11 cellular contexts compared by ENCODE assay signal in genomic region chr17:78899361-78900260, GRCh38. TPM values are rescaled to one million over a fixed set of nuclear protein-coding genes. Genes with fewer than 3 reads are reported as not detected.
DNase-seq lines count a peak whose midpoint lies in the region; ATAC-seq, FAIRE-seq and TF ChIP-seq lines count a peak whose summit lies in the region.
"Had no signal": no experiment of that assay in that cellular context is flagged by ENCODE, and none has a peak within 500 bp of the region (broad histone marks: within the 10 kb centered on the region; RNA-seq: fewer than 3 reads in every experiment).

No MANE protein-coding gene starts in this region.

- H4K20me1 ChIP-seq in HCT116 (ENCODE audit: insufficient read depth) (no peaks in the 10 kb centered on the region), H1 (replicated peaks in 1 of 2; ENCODE audit: control insufficient read depth in 1 of 2, insufficient read depth in 2 of 2, low read length in 2 of 2) (peaks cover 10 to 19% of the 10 kb centered on the region in 2 experiments), HepG2 (ENCODE audit: insufficient read depth, low read length) (no peaks in the 10 kb centered on the region)

- H3K4me2 ChIP-seq in HCT116 (ENCODE audit: low read length) (0 out of 2 replicates have a peak overlapping the region, but pooled peaks have one; percentile 10), H1 (ENCODE audit: insufficient read depth in 1 of 2, low read depth in 2 of 2, low read length in 2 of 2) (peak overlapping the region; percentile 9 to 50; a peak in 3 of 4 replicates), HepG2 (ENCODE audit: low read depth, low read length) (no peak overlapping the region)

- H2BK120ac ChIP-seq in H1 (replicated peaks; ENCODE audit: low read depth, low read length) = no peak overlapping the region

- TF ChIP-seq EP300 in H1 (IDR thresholded peaks at IDR 0.05; ENCODE audit: borderline replicate concordance in 1 of 2, low read depth in 2 of 2, low read length in 2 of 2) (no peak), sigmoid colon (IDR thresholded peaks at IDR 0.05) (no peak), HepG2 (IDR thresholded peaks at IDR 0.05; ENCODE audit: low read depth in 2 of 2, low read length in 2 of 2) (no peak), HepG2 (CRISPR knock-in tag; IDR thresholded peaks at IDR 0.05; ENCODE audit: borderline replicate concordance) (no peak)

- H3K14ac ChIP-seq in H1 (ENCODE audit: insufficient read length) = no peak overlapping the region

- no peaks in the 10 kb centered on the region for H3K23me2 ChIP-seq in H1 (ENCODE audit: low read depth, low read length)

- H4K8ac ChIP-seq in H1 (ENCODE audit: extremely low read depth, insufficient read depth, low read length) = peak overlapping the region; percentile 37; the same call in 1 of the 2 replicates

- no peak for FAIRE-seq in H1 (lab: Jason Lieb, UNC)
- FAIRE-seq in HepG2 (lab: Jason Lieb, UNC) = no peak

- H2BK15ac ChIP-seq in H1 (ENCODE audit: low read length) = no peak overlapping the region

- CTCF ChIA-PET in HCT116 (lab: Charles Lee) = interaction anchor here (1.9 to 2.1 kb wide), 2 partner anchors 13 to 34 kb away, joined by 5 to 9 read pairs; no protein-coding TSS in a partner anchor
- CTCF ChIA-PET in H1 (lab: Charles Lee; ENCODE audit: partially characterized antibody) = interaction anchor here (0.7 to 3.3 kb wide), 9 partner anchors 9 to 146 kb away, joined by 3 to 11 read pairs (median 4); partner anchors contain the start of gene LGALS3BP
- CTCF ChIA-PET in HepG2 (lab: Yijun Ruan, JAX; ENCODE audit: low intra/inter-chr PET ratio, low total read pairs) = no interaction called here

- in situ Hi-C loops in HepG2 (cut with HindIII; ENCODE audit: extremely low pct_ligation_motif_present, low pct_unique_long_range_greater_than_20kb) = no loop called here

- H3K4me1 ChIP-seq in HCT116 (ENCODE audit: control insufficient read depth in 1 of 2, insufficient read depth in 2 of 2, low read length in 2 of 2) (peaks cover 0 to 11% of the 10 kb centered on the region in 2 experiments; a peak in 2 of 4 replicates), H1 (replicated peaks in 1 of 4; ENCODE audit: control insufficient read depth in 3 of 4, insufficient read depth in 4 of 4, low read length in 3 of 4) (peaks cover 4 to 33% (median 18%) of the 10 kb centered on the region in 4 experiments), sigmoid colon (peaks cover 0 to 92% (median 79%) of the 10 kb centered on the region in 4 donors), HepG2 (ENCODE audit: insufficient read depth, low read length) (peaks cover 11% of the 10 kb centered on the region)

- H3K36me3 ChIP-seq in HCT116 (ENCODE audit: control insufficient read depth in 1 of 2, insufficient read depth in 2 of 2, low read length in 2 of 2) (no peaks in the 10 kb centered on the region), H1 (ENCODE audit: control insufficient read depth in 2 of 4, insufficient read depth in 4 of 4, low read length in 3 of 4) (peaks cover 0 to 3% (median 1%) of the 10 kb centered on the region in 4 experiments; a peak in 2 of 8 replicates), sigmoid colon (peaks cover 0 to 17% (median 10%) of the 10 kb centered on the region in 4 donors), HepG2 (replicated peaks in 1 of 2; ENCODE audit: control insufficient read depth in 1 of 2, insufficient read depth in 2 of 2, low read length in 2 of 2) (no peaks in the 10 kb centered on the region; a peak in 3 of 5 replicates)

- WGBS in H1 (ENCODE audit: extremely low coverage in 1 of 2, insufficient coverage in 1 of 2, insufficient read length in 1 of 2, insufficient replicate concordance in 2 of 2, low coverage in 1 of 2, low lambda C conversion rate in 2 of 2, missing lambda C conversion rate in 1 of 2), 2 experiments = 27% methylated on average over 18 of the region's 18 CpGs; no CpG with 5 or more reads in 1 of the 2 experiments
- WGBS in sigmoid colon, 2 donors = 73 to 77% methylated on average over 18 of the region's 18 CpGs
- 86% methylated on average over 13 of the region's 18 CpGs for WGBS in HepG2 (ENCODE audit: low lambda C conversion rate)

- H3K27ac ChIP-seq in HCT116 (ENCODE audit: low read depth, low read length) = no peak overlapping the region
- H3K27ac ChIP-seq in H1 (ENCODE audit: low read depth, low read length) = 0 out of 2 replicates have a peak overlapping the region, but pooled peaks have one; percentile 37
- peak overlapping the region; percentile 5 to 76 (median 36) for H3K27ac ChIP-seq in sigmoid colon
- H3K27ac ChIP-seq in HepG2 (ENCODE audit: extremely low read length, insufficient read depth, low read length) = no peak overlapping the region
- H3K27ac ChIP-seq: brain microvascular endothelial cell had no signal

- no peak overlapping the region for H3K23ac ChIP-seq in H1 (ENCODE audit: insufficient read length)

- H3K79me2 ChIP-seq in HCT116 (ENCODE audit: insufficient read depth, low read length) (peaks cover 6% of the 10 kb centered on the region; the same call in 1 of the 2 replicates), H1 (ENCODE audit: control insufficient read depth in 1 of 2, insufficient read depth in 2 of 2, low read length in 2 of 2) (peaks cover 0 to 29% of the 10 kb centered on the region in 2 experiments; a peak in 2 of 4 replicates), HepG2 (ENCODE audit: insufficient read depth, low read length) (no peaks in the 10 kb centered on the region)

- H3K56ac ChIP-seq in H1 (replicated peaks; ENCODE audit: insufficient read length, low read depth, low read length) = no peak overlapping the region

- TF ChIP-seq CTCF in HCT116 (IDR thresholded peaks at IDR 0.05 in 2 of 3, conservative IDR thresholded peaks at IDR 0.05 in 1 of 3; ENCODE audit: borderline replicate concordance in 1 of 3, insufficient read depth in 1 of 3, low read depth in 2 of 3, low read length in 2 of 3) (no peak), H1 (IDR thresholded peaks at IDR 0.05; ENCODE audit: control extremely low read depth in 1 of 3, insufficient read depth in 1 of 3, low read depth in 1 of 3, low read length in 3 of 3) (no peak), sigmoid colon (IDR thresholded peaks at IDR 0.05) (no peak), HepG2 (CRISPR knock-in tag; IDR thresholded peaks at IDR 0.05) (no peak)

- no peak overlapping the region for H3K9ac ChIP-seq in HCT116 (ENCODE audit: low read length)
- H3K9ac ChIP-seq in H1 (replicated peaks in 1 of 4; ENCODE audit: extremely low read depth in 1 of 4, low read depth in 3 of 4, low read length in 3 of 4) = peak overlapping the region in 3 of 4 experiments; percentile 19 to 42 (median 36); a peak in 3 of 7 replicates
- no peak overlapping the region for H3K9ac ChIP-seq in HepG2 (ENCODE audit: insufficient read depth, low read depth, low read length)

- ATAC-seq in HCT116 (peak; percentile 46; the same call in 1 of the 2 replicates), HepG2 (no peak)

- no peak for TF ChIP-seq RAD21 in HCT116 (IDR thresholded peaks at IDR 0.05; ENCODE audit: low read depth)
- no peak for TF ChIP-seq RAD21 in H1 (IDR thresholded peaks at IDR 0.05 in 1 of 2, conservative IDR thresholded peaks at IDR 0.05 in 1 of 2; ENCODE audit: low read depth in 2 of 2, low read length in 2 of 2)
- TF ChIP-seq RAD21 in HepG2 (CRISPR knock-in tag; IDR thresholded peaks at IDR 0.05) = no peak

- POLR2A ChIA-PET in HCT116 (lab: Charles Lee) = interaction anchor here (1.6 kb wide), 1 partner anchor 9 kb away, joined by 4 read pairs; no protein-coding TSS in a partner anchor
- POLR2A ChIA-PET in H1 (lab: Charles Lee; ENCODE audit: partially characterized antibody) = interaction anchor here (0.8 to 2.9 kb wide), 5 partner anchors 18 to 81 kb away, joined by 3 to 12 read pairs (median 4); partner anchors contain the start of gene TIMP2
- POLR2A ChIA-PET in HepG2 (lab: Yijun Ruan, JAX) = no interaction called here

- RAD21 ChIA-PET in HCT116 (lab: Charles Lee; ENCODE audit: low non-redundant PET in 1 of 2, low total read pairs in 2 of 2, uncharacterized antibody in 2 of 2, unreplicated experiment in 2 of 2) = no interaction called here

- no peak overlapping the region for H2BK5ac ChIP-seq in H1 (ENCODE audit: low read depth, low read length)

- H4K91ac ChIP-seq in H1 (replicated peaks; ENCODE audit: insufficient read length, low read length) = peak overlapping the region; percentile 25

- DNase-seq in HCT116 (ENCODE audit: low read depth, low spot score) (no peak), H1 (ENCODE audit: low read depth in 1 of 2, low spot score in 2 of 2) (peak in 1 of 2 experiments; percentile 74), islet precursor cell (peak; percentile 96), sigmoid colon (no peak), 8988T (no peak), RKO (ENCODE audit: low spot score) (no peak), HepG2 (ENCODE audit: low spot score) (no peak)
- DNase-seq in effector CD8-positive, alpha-beta T cell (lab: John Stamatoyannopoulos, UW) = no peak
- DNase-seq: brain microvascular endothelial cell, NCI-H2029, retina had no signal

- H2BK12ac ChIP-seq in H1 (ENCODE audit: low read depth, low read length) = 0 out of 2 replicates have a peak overlapping the region, but pooled peaks have one; percentile 50

- TF ChIP-seq POLR2A in HCT116 (IDR thresholded peaks at IDR 0.05; ENCODE audit: borderline replicate concordance, extremely low read depth, insufficient read depth, insufficient read length) (no peak), H1 (IDR thresholded peaks at IDR 0.05; ENCODE audit: control extremely low read depth in 1 of 2, low read depth in 2 of 2, low read length in 2 of 2) (no peak), sigmoid colon (IDR thresholded peaks at IDR 0.05) (no peak), HepG2 (IDR thresholded peaks at IDR 0.05; ENCODE audit: insufficient read depth in 1 of 2, low read depth in 2 of 2, low read length in 2 of 2) (no peak)

- no peak overlapping the region for H2AK5ac ChIP-seq in H1 (ENCODE audit: low read depth, low read length)

- peak overlapping the region; percentile 59 for H4K5ac ChIP-seq in H1 (ENCODE audit: insufficient read length, low read depth, low read length)

- H3K27me3 ChIP-seq in HCT116 (ENCODE audit: insufficient read depth, low read length) (no peaks in the 10 kb centered on the region), H1 (replicated peaks in 1 of 4; ENCODE audit: control insufficient read depth in 3 of 4, extremely low read depth in 1 of 4, insufficient read depth in 3 of 4, low read length in 3 of 4) (no peaks in the 10 kb centered on the region), sigmoid colon (no peaks in the 10 kb centered on the region), HepG2 (ENCODE audit: control insufficient read depth in 1 of 2, insufficient read depth in 2 of 2, low read length in 2 of 2) (no peaks in the 10 kb centered on the region)
- H3K27me3 ChIP-seq: brain microvascular endothelial cell had no signal

- BruUV-seq in HCT116 (replicated peaks; lab: Mats Ljungman, UMichigan) (no TSS peak), HepG2 (replicated peaks; lab: Mats Ljungman, UMichigan) (no TSS peak)

- intact Hi-C loops in HCT116 (cut with micrococcal nuclease) = no loop called here
- intact Hi-C loops in sigmoid colon (cut with DNase I) = no loop called here
- intact Hi-C loops in HepG2 (cut with micrococcal nuclease; ENCODE audit: unreplicated experiment) = no loop called here

- H3K9me3 ChIP-seq in HCT116 (ENCODE audit: control insufficient read depth in 1 of 2, insufficient read depth in 1 of 2, low read depth in 1 of 2, low read length in 2 of 2) = no peaks in the 10 kb centered on the region
- H3K9me3 ChIP-seq in H1 (ENCODE audit: insufficient read depth in 2 of 2, low read depth in 1 of 2, low read length in 1 of 2) = no peaks in the 10 kb centered on the region
- no peaks in the 10 kb centered on the region for H3K9me3 ChIP-seq in sigmoid colon
- H3K9me3 ChIP-seq in HepG2 (ENCODE audit: low read length) = no peaks in the 10 kb centered on the region

- peak overlapping the region; percentile 32; the same call in 1 of the 2 replicates for H3K18ac ChIP-seq in H1 (ENCODE audit: extremely low read depth, low read length)

- no peak overlapping the region for H3K4me3 ChIP-seq in HCT116 (replicated peaks in 1 of 2; ENCODE audit: low read depth in 1 of 2, low read length in 2 of 2)
- H3K4me3 ChIP-seq in H1 (ENCODE audit: extremely low read depth in 1 of 4, insufficient read depth in 2 of 4, low read depth in 3 of 4, low read length in 4 of 4) = 0 out of 8 replicates have a peak overlapping the region, but pooled peaks of 1 of the 4 experiments have one; percentile 8
- no peak overlapping the region for H3K4me3 ChIP-seq in sigmoid colon
- H3K4me3 ChIP-seq in HepG2 (replicated peaks in 1 of 3; ENCODE audit: insufficient read depth in 1 of 3, low read depth in 2 of 3, low read length in 3 of 3) = no peak overlapping the region

- no peak overlapping the region for H2AFZ ChIP-seq in HCT116 (ENCODE audit: low read depth, low read length, poor library complexity, severe bottlenecking)
- H2AFZ ChIP-seq in H1 (ENCODE audit: low read length) = no peak overlapping the region
- no peak overlapping the region for H2AFZ ChIP-seq in HepG2 (ENCODE audit: low read length)

- no peaks in the 10 kb centered on the region for H3K9me2 ChIP-seq in HCT116 (ENCODE audit: insufficient read depth)

- no peak overlapping the region for H2BK20ac ChIP-seq in H1 (ENCODE audit: low read length)

- H3K4ac ChIP-seq in H1 (replicated peaks; ENCODE audit: insufficient read length, low read depth, low read length) = no peak overlapping the region

- H3K79me1 ChIP-seq in H1 (ENCODE audit: low read depth, low read length) = peaks cover 9% of the 10 kb centered on the region

RNA-seq across cellular contexts. Expression of gene CEP295NL, which starts 3.4 kb away (rescaled TPM):
- 1.9 TPM for total RNA-seq in HCT116 (2021; ENCODE audit: unreplicated experiment)
- polyA plus RNA-seq in HCT116 (2012) = 0.13 and 0.22 TPM in 2 replicates
- total RNA-seq in H1 (2021; fragmentation: NEBNext Ultra II Directional; extraction: Animal tissue kit (Norgen Biotek cat#: 25700)) = 1.4 and 2.0 TPM in 2 replicates
- 0.05 and 0.06 TPM in 2 replicates for polyA plus RNA-seq in H1 (2011; rRNA removed)
- 0.04 TPM for polyA plus RNA-seq in H1 (2011; cell fraction: cytosol; rRNA removed)
- 0.29 TPM for polyA plus RNA-seq in H1 (2011; cell fraction: nucleus; rRNA removed)
- 0.28 to 0.64 TPM (median 0.46 TPM) in 4 replicates for polyA plus RNA-seq in H1 (2012, experiment 1 of 2)
- 0.10 TPM for polyA plus RNA-seq in H1 (2012, experiment 2 of 2)
- 0.14 TPM for polyA plus RNA-seq in H1 (2013, experiment 1 of 2)
- polyA plus RNA-seq in H1 (2013, experiment 2 of 2) = 0.07 TPM
- polyA minus RNA-seq in H1 (2011; rRNA and poly(A)+ RNA removed) = 0.41 and 0.82 TPM in 2 replicates
- polyA minus RNA-seq in H1 (2011; cell fraction: cytosol; rRNA and poly(A)+ RNA removed) = 0.51 TPM
- 1.1 TPM for polyA minus RNA-seq in H1 (2011; cell fraction: nucleus; rRNA and poly(A)+ RNA removed)
- total RNA-seq in sigmoid colon = 10 to 100 TPM in 1 of 4 donors, 1 to 10 TPM in 3; 1.3 to 13.8 (median 2.3) TPM
- under 1 TPM in 1 of 3 donors, not detected in 2; 0.89 TPM for polyA plus RNA-seq in sigmoid colon
- not detected in 2 replicates for total RNA-seq in HepG2 (2016; rRNA removed; fragmentation: Illumina TruSeq; extraction: Trizol)
- not detected in 2 replicates for total RNA-seq in HepG2 (2016; cell fraction: cytosol; rRNA removed; fragmentation: Illumina TruSeq; extraction: Trizol; ENCODE audit: low read depth)
- total RNA-seq in HepG2 (2016; cell fraction: insoluble cytoplasmic fraction; rRNA removed; fragmentation: Illumina TruSeq; extraction: Trizol) = 0.06 TPM in 1 of 2 replicates, not detected in the other
- total RNA-seq in HepG2 (2016; cell fraction: membrane; rRNA removed; fragmentation: Illumina TruSeq; extraction: Trizol) = not detected in 2 replicates
- not detected in 2 replicates for total RNA-seq in HepG2 (2016; cell fraction: nucleus; rRNA removed; fragmentation: Illumina TruSeq; extraction: Trizol)
- not detected in 2 replicates for polyA plus RNA-seq in HepG2 (2011; rRNA removed)
- not detected in 2 replicates for polyA plus RNA-seq in HepG2 (2011; cell fraction: cytosol; rRNA removed)
- polyA plus RNA-seq in HepG2 (2011; cell fraction: nucleus; rRNA removed) = 0.14 and 0.31 TPM in 2 replicates
- polyA plus RNA-seq in HepG2 (2012) = 0.07 and 0.13 TPM in 2 replicates
- polyA plus RNA-seq in HepG2 (2016; cell fraction: cytosol; fragmentation: Illumina TruSeq; extraction: Trizol; ENCODE audit: low read depth) = not detected in 2 replicates
- polyA plus RNA-seq in HepG2 (2016; cell fraction: insoluble cytoplasmic fraction; fragmentation: Illumina TruSeq; extraction: Trizol; ENCODE audit: low read depth) = not detected in 2 replicates
- not detected in 2 replicates for polyA plus RNA-seq in HepG2 (2016; cell fraction: membrane; fragmentation: Illumina TruSeq; extraction: Trizol; ENCODE audit: low read depth)
- not detected in 2 replicates for polyA plus RNA-seq in HepG2 (2016; cell fraction: nucleus; fragmentation: Illumina TruSeq; extraction: Trizol; ENCODE audit: insufficient read depth, low read depth)
- polyA minus RNA-seq in HepG2 (2011; rRNA and poly(A)+ RNA removed; ENCODE audit: low replicate concordance) = 1.2 TPM in 1 of 2 replicates, not detected in the other
- polyA minus RNA-seq in HepG2 (2011; cell fraction: cytosol; rRNA and poly(A)+ RNA removed) = not detected in 2 replicates
- polyA minus RNA-seq in HepG2 (2011; cell fraction: nucleus; rRNA and poly(A)+ RNA removed) = 1.5 and 1.6 TPM in 2 replicates

RNA-seq across cellular contexts. Expression of gene TIMP2, which starts 25.6 kb away (rescaled TPM):
- total RNA-seq in HCT116 (2021; ENCODE audit: unreplicated experiment) (64.8 TPM), sigmoid colon (100 to 1,000 TPM; 142 to 227 (median 151) TPM), HepG2 (2016; rRNA removed; fragmentation: Illumina TruSeq; extraction: Trizol) (2.2 and 3.8 TPM in 2 replicates)
- 42.7 and 52.9 TPM in 2 replicates for polyA plus RNA-seq in HCT116 (2012)
- 42.7 and 43.3 TPM in 2 replicates for total RNA-seq in H1 (2021; fragmentation: NEBNext Ultra II Directional; extraction: Animal tissue kit (Norgen Biotek cat#: 25700))
- polyA plus RNA-seq in H1 (2011; rRNA removed) (18.2 and 21.5 TPM in 2 replicates), sigmoid colon (10 to 100 TPM; 16.4 to 58.8 (median 47.4) TPM), HepG2 (2011; rRNA removed) (8.5 and 11.7 TPM in 2 replicates)
- polyA plus RNA-seq in H1 (2011; cell fraction: cytosol; rRNA removed) = 13.1 TPM
- 14.3 TPM for polyA plus RNA-seq in H1 (2011; cell fraction: nucleus; rRNA removed)
- polyA plus RNA-seq in H1 (2012, experiment 1 of 2) = 37.1 to 40.2 TPM (median 38.3 TPM) in 4 replicates
- polyA plus RNA-seq in H1 (2012, experiment 2 of 2) = 38.8 TPM
- 36.5 TPM for polyA plus RNA-seq in H1 (2013, experiment 1 of 2)
- 47.3 TPM for polyA plus RNA-seq in H1 (2013, experiment 2 of 2)
- polyA minus RNA-seq in H1 (2011; rRNA and poly(A)+ RNA removed) = 12.9 and 16.2 TPM in 2 replicates
- polyA minus RNA-seq in H1 (2011; cell fraction: cytosol; rRNA and poly(A)+ RNA removed) = 14.9 TPM
- polyA minus RNA-seq in H1 (2011; cell fraction: nucleus; rRNA and poly(A)+ RNA removed) = 9.5 TPM
- total RNA-seq in HepG2 (2016; cell fraction: cytosol; rRNA removed; fragmentation: Illumina TruSeq; extraction: Trizol; ENCODE audit: low read depth) = 1.4 and 1.7 TPM in 2 replicates
- 1.7 and 3.9 TPM in 2 replicates for total RNA-seq in HepG2 (2016; cell fraction: insoluble cytoplasmic fraction; rRNA removed; fragmentation: Illumina TruSeq; extraction: Trizol)
- 3.3 and 3.4 TPM in 2 replicates for total RNA-seq in HepG2 (2016; cell fraction: membrane; rRNA removed; fragmentation: Illumina TruSeq; extraction: Trizol)
- total RNA-seq in HepG2 (2016; cell fraction: nucleus; rRNA removed; fragmentation: Illumina TruSeq; extraction: Trizol) = 6.3 and 8.0 TPM in 2 replicates
- polyA plus RNA-seq in HepG2 (2011; cell fraction: cytosol; rRNA removed) = 8.0 and 12.6 TPM in 2 replicates
- polyA plus RNA-seq in HepG2 (2011; cell fraction: nucleus; rRNA removed) = 10.4 and 13.8 TPM in 2 replicates
- 25.0 and 33.2 TPM in 2 replicates for polyA plus RNA-seq in HepG2 (2012)
- polyA plus RNA-seq in HepG2 (2016; cell fraction: cytosol; fragmentation: Illumina TruSeq; extraction: Trizol; ENCODE audit: low read depth) = 3.0 and 3.2 TPM in 2 replicates
- 3.9 and 5.4 TPM in 2 replicates for polyA plus RNA-seq in HepG2 (2016; cell fraction: insoluble cytoplasmic fraction; fragmentation: Illumina TruSeq; extraction: Trizol; ENCODE audit: low read depth)
- polyA plus RNA-seq in HepG2 (2016; cell fraction: membrane; fragmentation: Illumina TruSeq; extraction: Trizol; ENCODE audit: low read depth) = 4.0 and 5.0 TPM in 2 replicates
- 18.4 and 18.6 TPM in 2 replicates for polyA plus RNA-seq in HepG2 (2016; cell fraction: nucleus; fragmentation: Illumina TruSeq; extraction: Trizol; ENCODE audit: insufficient read depth, low read depth)
- polyA minus RNA-seq in HepG2 (2011; rRNA and poly(A)+ RNA removed; ENCODE audit: low replicate concordance) = 10.0 and 25.5 TPM in 2 replicates
- polyA minus RNA-seq in HepG2 (2011; cell fraction: cytosol; rRNA and poly(A)+ RNA removed) = 11.5 and 14.6 TPM in 2 replicates
- 4.2 and 6.2 TPM in 2 replicates for polyA minus RNA-seq in HepG2 (2011; cell fraction: nucleus; rRNA and poly(A)+ RNA removed)

RNA-seq across cellular contexts. Expression of gene USP36, which starts 59.0 kb away (rescaled TPM):
- total RNA-seq in HCT116 (2021; ENCODE audit: unreplicated experiment) (104 TPM), sigmoid colon (10 to 100 TPM; 18.5 to 49.3 (median 35.9) TPM), HepG2 (2016; rRNA removed; fragmentation: Illumina TruSeq; extraction: Trizol) (29.6 and 30.7 TPM in 2 replicates)
- 61.4 and 63.6 TPM in 2 replicates for polyA plus RNA-seq in HCT116 (2012)
- 65.8 and 67.7 TPM in 2 replicates for total RNA-seq in H1 (2021; fragmentation: NEBNext Ultra II Directional; extraction: Animal tissue kit (Norgen Biotek cat#: 25700))
- polyA plus RNA-seq in H1 (2011; rRNA removed) (40.7 and 44.8 TPM in 2 replicates), sigmoid colon (10 to 100 TPM in 2 of 3 donors, 1 to 10 TPM in 1; 6.7 to 28.6 (median 13.8) TPM), HepG2 (2011; rRNA removed) (45.9 and 49.4 TPM in 2 replicates)
- 34.2 TPM for polyA plus RNA-seq in H1 (2011; cell fraction: cytosol; rRNA removed)
- polyA plus RNA-seq in H1 (2011; cell fraction: nucleus; rRNA removed) = 90.2 TPM
- 52.2 to 59.3 TPM (median 54.9 TPM) in 4 replicates for polyA plus RNA-seq in H1 (2012, experiment 1 of 2)
- 42.7 TPM for polyA plus RNA-seq in H1 (2012, experiment 2 of 2)
- polyA plus RNA-seq in H1 (2013, experiment 1 of 2) = 43.8 TPM
- 41.9 TPM for polyA plus RNA-seq in H1 (2013, experiment 2 of 2)
- 63.4 and 70.8 TPM in 2 replicates for polyA minus RNA-seq in H1 (2011; rRNA and poly(A)+ RNA removed)
- polyA minus RNA-seq in H1 (2011; cell fraction: cytosol; rRNA and poly(A)+ RNA removed) = 22.9 TPM
- polyA minus RNA-seq in H1 (2011; cell fraction: nucleus; rRNA and poly(A)+ RNA removed) = 49.2 TPM
- total RNA-seq in HepG2 (2016; cell fraction: cytosol; rRNA removed; fragmentation: Illumina TruSeq; extraction: Trizol; ENCODE audit: low read depth) = 17.6 and 21.4 TPM in 2 replicates
- 29.5 and 30.6 TPM in 2 replicates for total RNA-seq in HepG2 (2016; cell fraction: insoluble cytoplasmic fraction; rRNA removed; fragmentation: Illumina TruSeq; extraction: Trizol)
- total RNA-seq in HepG2 (2016; cell fraction: membrane; rRNA removed; fragmentation: Illumina TruSeq; extraction: Trizol) = 23.9 and 28.0 TPM in 2 replicates
- total RNA-seq in HepG2 (2016; cell fraction: nucleus; rRNA removed; fragmentation: Illumina TruSeq; extraction: Trizol) = 45.6 and 50.9 TPM in 2 replicates
- 22.4 and 27.2 TPM in 2 replicates for polyA plus RNA-seq in HepG2 (2011; cell fraction: cytosol; rRNA removed)
- 148 and 160 TPM in 2 replicates for polyA plus RNA-seq in HepG2 (2011; cell fraction: nucleus; rRNA removed)
- 49.1 and 55.7 TPM in 2 replicates for polyA plus RNA-seq in HepG2 (2012)
- 1.6 and 2.3 TPM in 2 replicates for polyA plus RNA-seq in HepG2 (2016; cell fraction: cytosol; fragmentation: Illumina TruSeq; extraction: Trizol; ENCODE audit: low read depth)
- polyA plus RNA-seq in HepG2 (2016; cell fraction: insoluble cytoplasmic fraction; fragmentation: Illumina TruSeq; extraction: Trizol; ENCODE audit: low read depth) = 22.1 and 28.5 TPM in 2 replicates
- 6.8 and 7.2 TPM in 2 replicates for polyA plus RNA-seq in HepG2 (2016; cell fraction: membrane; fragmentation: Illumina TruSeq; extraction: Trizol; ENCODE audit: low read depth)
- polyA plus RNA-seq in HepG2 (2016; cell fraction: nucleus; fragmentation: Illumina TruSeq; extraction: Trizol; ENCODE audit: insufficient read depth, low read depth) = 90.2 and 93.2 TPM in 2 replicates
- polyA minus RNA-seq in HepG2 (2011; rRNA and poly(A)+ RNA removed; ENCODE audit: low replicate concordance) = 82.7 and 86.0 TPM in 2 replicates
- polyA minus RNA-seq in HepG2 (2011; cell fraction: cytosol; rRNA and poly(A)+ RNA removed) = 18.0 and 21.4 TPM in 2 replicates
- polyA minus RNA-seq in HepG2 (2011; cell fraction: nucleus; rRNA and poly(A)+ RNA removed) = 71.6 and 79.7 TPM in 2 replicates

Comparison
In these comparisons a context has a peak if more than half of its experiments do, and no peak if none do; other contexts are left out.
1. H3K27ac ChIP-seq: peak in H1 (single experiment) and sigmoid colon (4 of 4); none in HCT116 (single experiment) and HepG2 (single experiment).
2. H3K9ac ChIP-seq: peak in H1 (3 of 4); none in HCT116 (single experiment) and HepG2 (single experiment).